ENCODE assay signal across 21 cellular contexts in the genomic region with DNA sequence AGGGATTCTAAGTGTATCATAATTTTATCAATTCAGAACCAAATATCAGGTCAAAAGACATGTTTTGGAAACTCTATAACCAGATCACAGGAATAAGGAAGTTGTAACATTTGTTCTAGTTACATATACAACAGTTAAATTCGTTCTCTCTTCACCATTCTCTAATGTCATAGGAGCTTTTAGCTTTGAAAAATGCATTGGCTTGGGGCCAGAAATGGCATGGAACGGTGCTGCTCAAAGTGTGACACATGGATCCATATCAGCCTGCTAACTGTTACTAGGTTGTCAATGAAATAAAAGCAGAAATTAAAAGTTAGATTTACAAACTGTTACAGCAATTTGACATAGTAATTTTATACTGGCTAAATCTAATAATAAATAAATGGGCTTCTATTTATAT.
"Had no signal": no experiment of that assay in that cellular context is flagged by ENCODE, and none has a peak within 500 bp of the region (broad histone marks: within the 10 kb centered on the region; RNA-seq: fewer than 3 reads in every experiment).

No MANE protein-coding gene starts in this region.

- H2AFZ ChIP-seq: hepatocyte had no signal

- DNase-seq: dorsolateral prefrontal cortex; effector CD8-positive, alpha-beta T cell; foreskin melanocyte; head of caudate nucleus; kidney; left cardiac atrium; left ventricle myocardium inferior; lower lobe of right lung; natural killer cell; nucleus accumbens; ovary; sigmoid colon; stimulated activated CD4-positive, alpha-beta T cell treated with anti-CD3 and anti-CD28 coated beads, Interleukin-12 subunit alpha, Interleukin-12 subunit beta, amount 100 ng/mL, for 4 hours; stimulated activated naive CD4-positive, alpha-beta T cell; stomach; substantia nigra; transverse colon had no signal

- H3K9me3 ChIP-seq: left ventricle myocardium inferior, lower lobe of right lung, ovary, right atrium auricular region, sigmoid colon, stomach, thoracic aorta, transverse colon had no signal

- H3K4me2 ChIP-seq: hepatocyte had no signal

- H3K36me3 ChIP-seq: left ventricle myocardium inferior, lower lobe of right lung, ovary, right atrium auricular region, sigmoid colon, stomach, thoracic aorta, transverse colon had no signal

- H3K4me3 ChIP-seq: dorsolateral prefrontal cortex, hepatocyte, left ventricle myocardium inferior, lower lobe of right lung, ovary, right atrium auricular region, sigmoid colon, skin epidermis, stomach, thoracic aorta, transverse colon had no signal

- H3K27ac ChIP-seq: dorsolateral prefrontal cortex, hepatocyte, left ventricle myocardium inferior, lower lobe of right lung, ovary, right atrium auricular region, sigmoid colon, skin epidermis, stomach, thoracic aorta, transverse colon had no signal

- FAIRE-seq: kidney had no signal

- ATAC-seq: left cardiac atrium, lower lobe of right lung, natural killer cell had no signal

- H3K79me2 ChIP-seq: hepatocyte had no signal

- H3K27me3 ChIP-seq: dorsolateral prefrontal cortex, hepatocyte, ovary, right atrium auricular region, sigmoid colon, stomach, transverse colon had no signal
